ENCODE assay signal across 14 cellular contexts in the genomic region with DNA sequence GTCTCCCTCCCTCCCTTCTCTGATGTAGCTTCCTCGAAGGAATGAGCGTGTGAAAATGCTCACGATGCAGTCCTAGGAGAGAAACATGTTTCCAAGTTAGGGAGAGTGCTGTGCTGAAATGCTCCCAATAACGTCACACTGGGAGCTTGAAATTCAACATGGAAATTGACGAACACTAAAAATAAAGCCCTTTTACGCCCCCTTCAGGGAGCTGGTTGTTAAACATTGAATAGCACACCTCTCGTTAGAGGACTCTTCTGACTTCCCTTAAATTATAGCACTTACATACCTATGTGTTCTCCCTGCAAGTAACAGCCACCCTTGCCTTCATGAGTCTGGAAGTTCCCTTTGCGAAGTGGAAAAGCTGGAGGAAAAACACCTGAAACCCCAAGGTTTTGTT.
A peak's percentile ranks its signal among the peaks of the same experiment; 100 is the strongest.
DNase-seq lines count a peak whose midpoint lies in the region; ATAC-seq and TF ChIP-seq lines count a peak whose summit lies in the region.
"Had no signal": no experiment of that assay in that cellular context is flagged by ENCODE, and none has a peak within 500 bp of the region (broad histone marks: within the 10 kb centered on the region; RNA-seq: fewer than 3 reads in every experiment).

No MANE protein-coding gene starts in this region.

- H3K9ac ChIP-seq in mammary epithelial cell (ENCODE audit: insufficient read depth, low read length): no peak overlapping the region
- H3K9ac ChIP-seq: BLaER1 treated with 17β-estradiol and CSF1 and Interleukin-3, amounts not matched to agents 10 nM and 100 nM had no signal

- H3K27me3 Mint-ChIP-seq in MCF 10A (ENCODE audit: insufficient read depth, unreplicated experiment): peaks cover 71% of the 10 kb centered on the region

- no peaks in the 10 kb centered on the region for H3K36me3 ChIP-seq in mammary epithelial cell (ENCODE audit: insufficient read depth, low read length)
- H3K36me3 ChIP-seq: adrenal gland; BLaER1 treated with 17β-estradiol and CSF1 and Interleukin-3, amounts not matched to agents 10 nM and 100 nM; heart left ventricle; ovary had no signal

- TF ChIP-seq CTCF in MCF 10A (IDR thresholded peaks at IDR 0.05; ENCODE audit: unreplicated experiment): no peak
- TF ChIP-seq CTCF in mammary epithelial cell (conservative IDR thresholded peaks at IDR 0.05 in 1 of 2, IDR thresholded peaks at IDR 0.05 in 1 of 2; ENCODE audit: extremely low read depth in 1 of 2, insufficient read depth in 1 of 2, low read depth in 1 of 2, low read length in 2 of 2): no peak
- peak; percentile 43 for TF ChIP-seq CTCF in NB4 (IDR thresholded peaks at IDR 0.05; ENCODE audit: low read depth, low read length)

- no peaks in the 10 kb centered on the region for H3K9me3 Mint-ChIP-seq in MCF 10A (ENCODE audit: unreplicated experiment)

- in situ Hi-C loops in mammary epithelial cell (cut with MboI; ENCODE audit: low sequenced_read_pairs in 2 of 2): no loop called here

- intact Hi-C loops in MCF 10A (cut with micrococcal nuclease) (no loop called here), mammary epithelial cell (cut with micrococcal nuclease) (no loop called here)

- WGBS in mammary epithelial cell (ENCODE audit: low coverage, missing lambda C conversion rate): 47% methylated on average over 5 of the region's 8 CpGs

- CTCF ChIA-PET in MCF 10A (lab: Yijun Ruan, JAX): interaction anchor here (0.6 to 1.3 kb wide), 3 partner anchors 63 to 639 kb away, joined by 4 read pairs; no protein-coding TSS in a partner anchor
- CTCF ChIA-PET in mammary epithelial cell (lab: Charles Lee; ENCODE audit: low non-redundant PET): no interaction called here

- H3K4me3 ChIP-seq in mammary epithelial cell (replicated peaks in 1 of 3; ENCODE audit: insufficient read depth in 1 of 3, low read depth in 2 of 3, low read length in 3 of 3): no peak overlapping the region
- no peak overlapping the region for H3K4me3 ChIP-seq in NB4 (ENCODE audit: low read depth, low read length)
- H3K4me3 ChIP-seq: adrenal gland; BLaER1 treated with 17β-estradiol and CSF1 and Interleukin-3, amounts not matched to agents 10 nM and 100 nM; heart left ventricle; ovary had no signal

- H3K4me2 ChIP-seq in mammary epithelial cell (ENCODE audit: insufficient read depth, low read depth, low read length): no peak overlapping the region
- H3K4me2 ChIP-seq: BLaER1 treated with 17β-estradiol and CSF1 and Interleukin-3, amounts not matched to agents 10 nM and 100 nM had no signal

- ATAC-seq in GM18505 (IDR thresholded peaks at IDR 0.05; ENCODE audit: unreplicated experiment): no peak
- ATAC-seq: heart left ventricle had no signal

- no peaks in the 10 kb centered on the region for H3K4me1 Mint-ChIP-seq in MCF 10A (ENCODE audit: insufficient read depth, unreplicated experiment)

- dilution Hi-C loops in mammary epithelial cell (cut with HindIII; ENCODE audit: low sequenced_read_pairs): no loop called here

- no peaks in the 10 kb centered on the region for H3K9me3 ChIP-seq in mammary epithelial cell (replicated peaks; ENCODE audit: insufficient read depth, low read length)
- H3K9me3 ChIP-seq: adrenal gland, ovary had no signal

- no peaks in the 10 kb centered on the region for H3K36me3 Mint-ChIP-seq in MCF 10A (ENCODE audit: insufficient read depth, unreplicated experiment)

- H2AFZ ChIP-seq in mammary epithelial cell (ENCODE audit: low read depth, low read length): no peak overlapping the region

- no peaks in the 10 kb centered on the region for H3K4me1 ChIP-seq in mammary epithelial cell (ENCODE audit: insufficient read depth, low read length)
- H3K4me1 ChIP-seq: adrenal gland; BLaER1 treated with 17β-estradiol and CSF1 and Interleukin-3, amounts not matched to agents 10 nM and 100 nM; heart left ventricle had no signal

- H3K27me3 ChIP-seq in mammary epithelial cell (ENCODE audit: insufficient read depth, low read length): peaks cover 11% of the 10 kb centered on the region
- H3K27me3 ChIP-seq: adrenal gland; BLaER1 treated with 17β-estradiol and CSF1 and Interleukin-3, amounts not matched to agents 10 nM and 100 nM; ovary had no signal

- H4K20me1 ChIP-seq in mammary epithelial cell (ENCODE audit: insufficient read depth, low read length): no peaks in the 10 kb centered on the region
- H4K20me1 ChIP-seq: BLaER1 treated with 17β-estradiol and CSF1 and Interleukin-3, amounts not matched to agents 10 nM and 100 nM had no signal

- POLR2A ChIA-PET in MCF 10A (lab: Yijun Ruan, JAX): no interaction called here

- no peak overlapping the region for H3K27ac ChIP-seq in mammary epithelial cell (ENCODE audit: insufficient read depth, low read depth, low read length)
- H3K27ac ChIP-seq: adrenal gland; BLaER1 treated with 17β-estradiol and CSF1 and Interleukin-3, amounts not matched to agents 10 nM and 100 nM; heart left ventricle; ovary had no signal

- no peak overlapping the region for H3K27ac Mint-ChIP-seq in MCF 10A (ENCODE audit: low read depth, unreplicated experiment)

- no peak for TF ChIP-seq POLR2A in NB4 (IDR thresholded peaks at IDR 0.05; ENCODE audit: extremely low read depth, insufficient read length)
- no peak for TF ChIP-seq POLR2A in GM18505 (IDR thresholded peaks at IDR 0.05; ENCODE audit: borderline replicate concordance, extremely low read depth, insufficient read depth, insufficient read length)

- no peak overlapping the region for H3K4me3 Mint-ChIP-seq in MCF 10A (ENCODE audit: unreplicated experiment)

- BruUV-seq in MCF 10A (replicated peaks; lab: Mats Ljungman, UMichigan): no TSS peak
- BruUV-seq in mammary epithelial cell (replicated peaks; lab: Mats Ljungman, UMichigan): no TSS peak

- DNase-seq in MCF 10A (ENCODE audit: unreplicated experiment) (peak; percentile 24), mammary epithelial cell (no peak), NB4 (ENCODE audit: low read depth) (peak; percentile 40), dermis blood vessel endothelial cell (peak; percentile 1), germinal center (ENCODE audit: low spot score) (no peak), SKM-1 treated with dmso at 0.1 percent for 144 hours (lab: John Stamatoyannopoulos, UW; ENCODE audit: unreplicated experiment) (no peak)
- DNase-seq in stimulated activated CD4-positive, alpha-beta T cell treated with anti-CD3 and anti-CD28 coated beads, Interleukin-4, amount 100 ng/mL, for 4 hours: no peak
- DNase-seq: adrenal gland; heart left ventricle; ovary; stimulated activated CD4-positive, alpha-beta T cell treated with anti-CD3 and anti-CD28 coated beads, Interleukin-1b, Interleukin-23, amount 100 ng/mL, for 48 hours; stimulated activated naive CD4-positive, alpha-beta T cell had no signal

- no peaks in the 10 kb centered on the region for H3K79me2 ChIP-seq in mammary epithelial cell (ENCODE audit: insufficient read depth, low read length)

Comparison
In these comparisons a context has a peak if more than half of its experiments do, and no peak if none do; other contexts are left out.
1. DNase-seq: peak in MCF 10A (single experiment), NB4 (single experiment) and dermis blood vessel endothelial cell (single experiment); none in mammary epithelial cell (single experiment), germinal center (single experiment), SKM-1 treated with dmso at 0.1 percent for 144 hours (single experiment) and stimulated activated CD4-positive, alpha-beta T cell treated with anti-CD3 and anti-CD28 coated beads, Interleukin-4, amount 100 ng/mL, for 4 hours (0 of 2).